In genomic region chr4:119835511-119835910, GRCh38 we compare ENCODE assay signal across 29 cellular contexts.
DNase-seq lines count a peak whose midpoint lies in the region; FAIRE-seq and TF ChIP-seq lines count a peak whose summit lies in the region.
"Had no signal": no experiment of that assay in that cellular context is flagged by ENCODE, and none has a peak within 500 bp of the region (broad histone marks: within the 10 kb centered on the region; RNA-seq: fewer than 3 reads in every experiment).

No MANE protein-coding gene starts in this region.

- no peak for FAIRE-seq in kidney (lab: Jason Lieb, UNC)
- FAIRE-seq: A204.1, H54 had no signal

- intact Hi-C loops in sigmoid colon (cut with DNase I) (no loop called here), thyroid gland (cut with DNase I) (no loop called here), kidney (cut with DNase I) (no loop called here)

- peak; percentile 36 for DNase-seq in AG04450 (ENCODE audit: low read depth, low spot score)
- peak; percentile 98 for DNase-seq in amniotic epithelial cell (ENCODE audit: low read depth)
- DNase-seq in fibroblast of villous mesenchyme (ENCODE audit: low read depth) = peak; percentile 97
- no peak for DNase-seq in sigmoid colon
- DNase-seq in thyroid gland = no peak
- DNase-seq in SIG-M5 treated with dmso at 0.1 percent for 504 hours (lab: John Stamatoyannopoulos, UW; ENCODE audit: unreplicated experiment) = no peak
- no peak for DNase-seq in kidney
- no peak for DNase-seq in NCI-H1694 treated with DMSO at 0.1 percent for 48 hours (lab: John Stamatoyannopoulos, UW)
- DNase-seq: activated CD4-positive, alpha-beta T cell treated with anti-CD3 and anti-CD28 coated beads, Interleukin-2, amount 50 U/mL, for 48 hours; activated CD4-positive, CD25-positive, alpha-beta regulatory T cell; activated naive CD4-positive, alpha-beta T cell treated with anti-CD3 and anti-CD28 coated beads, Interleukin-2, amount 50 U/mL, for 16 hours; CD8-positive, alpha-beta memory T cell; DMS153; head of caudate nucleus; kidney glomerular epithelial cell; lower lobe of right lung; NCI-H1048; NCI-H1694; NCI-H2171; NCI-H524 treated with DMSO at 0.1 percent for 48 hours; Peyer's patch; SIG-M5; stimulated activated CD4-positive, alpha-beta T cell treated with anti-CD3 and anti-CD28 coated beads, Interleukin-15, amount 100 ng/mL, for 24 hours; stimulated activated naive CD4-positive, alpha-beta T cell treated with Interleukin-2 at 50 U/mL for 16 hours; T-helper 1 cell had no signal

- no peaks in the 10 kb centered on the region for H3K9me3 ChIP-seq in AG04450 (ENCODE audit: control insufficient read depth, insufficient read depth, low read length)
- no peaks in the 10 kb centered on the region for H3K9me3 ChIP-seq in sigmoid colon
- H3K9me3 ChIP-seq in thyroid gland = no peaks in the 10 kb centered on the region
- H3K9me3 ChIP-seq in kidney (ENCODE audit: control insufficient read depth in 1 of 2, low read length in 2 of 2) = no peaks in the 10 kb centered on the region
- H3K9me3 ChIP-seq: lower lobe of right lung, Peyer's patch, right atrium auricular region had no signal

- no peak overlapping the region for H3K27ac ChIP-seq in AG04450 (ENCODE audit: low read depth, low read length)
- H3K27ac ChIP-seq in sigmoid colon = peak overlapping the region in 3 of 4 donors; percentile 47 to 58 (median 51)
- H3K27ac ChIP-seq in thyroid gland = no peak overlapping the region
- no peak overlapping the region for H3K27ac ChIP-seq in kidney (ENCODE audit: low read depth in 2 of 2, low read length in 2 of 2)
- H3K27ac ChIP-seq: lower lobe of right lung, parathyroid adenoma, Peyer's patch, right atrium auricular region had no signal

- no peak for TF ChIP-seq CTCF in AG04450 (IDR thresholded peaks at IDR 0.05; ENCODE audit: low read depth, low read length)
- TF ChIP-seq CTCF in fibroblast of villous mesenchyme (IDR thresholded peaks at IDR 0.05; ENCODE audit: insufficient read depth, low read depth, low read length) = no peak
- TF ChIP-seq CTCF in sigmoid colon (IDR thresholded peaks at IDR 0.05) = no peak
- no peak for TF ChIP-seq CTCF in thyroid gland (IDR thresholded peaks at IDR 0.05)
- TF ChIP-seq CTCF in kidney (IDR thresholded peaks at IDR 0.05; ENCODE audit: borderline replicate concordance, extremely low read depth, insufficient read depth) = no peak

- H3K27me3 ChIP-seq in AG04450 (ENCODE audit: control insufficient read depth, insufficient read depth, low read length) = no peaks in the 10 kb centered on the region
- H3K27me3 ChIP-seq in sigmoid colon = no peaks in the 10 kb centered on the region
- H3K27me3 ChIP-seq in thyroid gland = no peaks in the 10 kb centered on the region
- H3K27me3 ChIP-seq: Peyer's patch, right atrium auricular region had no signal

- H3K4me3 ChIP-seq in AG04450 (ENCODE audit: low read depth, low read length) (no peak overlapping the region), fibroblast of villous mesenchyme (ENCODE audit: low read depth, low read length) (no peak overlapping the region), sigmoid colon (no peak overlapping the region), thyroid gland (replicated peaks in 1 of 3) (no peak overlapping the region), kidney (ENCODE audit: low read length in 2 of 2) (no peak overlapping the region)
- H3K4me3 ChIP-seq: lower lobe of right lung, Peyer's patch, right atrium auricular region had no signal

- TF ChIP-seq EP300 in sigmoid colon (IDR thresholded peaks at IDR 0.05) = no peak

- TF ChIP-seq POLR2A in sigmoid colon (IDR thresholded peaks at IDR 0.05) = no peak
- no peak for TF ChIP-seq POLR2A in thyroid gland (IDR thresholded peaks at IDR 0.05)

- H3K36me3 ChIP-seq in sigmoid colon = no peaks in the 10 kb centered on the region
- no peaks in the 10 kb centered on the region for H3K36me3 ChIP-seq in thyroid gland
- no peaks in the 10 kb centered on the region for H3K36me3 ChIP-seq in kidney (ENCODE audit: control insufficient read depth in 1 of 2, insufficient read depth in 2 of 2, low read length in 2 of 2)
- H3K36me3 ChIP-seq: lower lobe of right lung, Peyer's patch, right atrium auricular region had no signal

- H3K9ac ChIP-seq in kidney (ENCODE audit: low read length in 2 of 2) = no peak overlapping the region
- H3K9ac ChIP-seq: parathyroid adenoma had no signal

- CTCF ChIA-PET in AG04450 (lab: Charles Lee) = interaction anchor here (0.6 to 2.2 kb wide), 4 partner anchors 9 to 207 kb away, joined by 3 to 10 read pairs (median 4); partner anchors contain the start of gene PDE5A

- WGBS in sigmoid colon, 2 donors = 29 to 53% methylated on average over 3 of the region's 3 CpGs
- 62 to 70% methylated on average over 3 of the region's 3 CpGs for WGBS in thyroid gland, 2 donors

- POLR2A ChIA-PET in AG04450 (lab: Yijun Ruan, JAX) = interaction anchor here (0.6 to 1.1 kb wide), 3 partner anchors 101 to 226 kb away, joined by 3 to 9 read pairs (median 3); no protein-coding TSS in a partner anchor

- H3K4me1 ChIP-seq in sigmoid colon (peaks cover 0 to 13% (median 5%) of the 10 kb centered on the region in 4 donors), thyroid gland (no peaks in the 10 kb centered on the region), kidney (ENCODE audit: control insufficient read depth in 1 of 2, insufficient read depth in 1 of 2, low read depth in 1 of 2, low read length in 2 of 2) (no peaks in the 10 kb centered on the region)
- H3K4me1 ChIP-seq: lower lobe of right lung, parathyroid adenoma, Peyer's patch, right atrium auricular region had no signal

Comparison
In these comparisons a context has a peak if more than half of its experiments do, and no peak if none do; other contexts are left out.
1. DNase-seq: peak in AG04450 (single experiment), amniotic epithelial cell (single experiment) and fibroblast of villous mesenchyme (single experiment); none in sigmoid colon (single experiment), thyroid gland (0 of 2), SIG-M5 treated with dmso at 0.1 percent for 504 hours (single experiment), kidney (single experiment) and NCI-H1694 treated with DMSO at 0.1 percent for 48 hours (single experiment).
2. H3K27ac ChIP-seq: peak in sigmoid colon (3 of 4); none in AG04450 (single experiment), thyroid gland (0 of 3) and kidney (0 of 2).